ENCODE assay signal across 13 cellular contexts in the genomic region with DNA sequence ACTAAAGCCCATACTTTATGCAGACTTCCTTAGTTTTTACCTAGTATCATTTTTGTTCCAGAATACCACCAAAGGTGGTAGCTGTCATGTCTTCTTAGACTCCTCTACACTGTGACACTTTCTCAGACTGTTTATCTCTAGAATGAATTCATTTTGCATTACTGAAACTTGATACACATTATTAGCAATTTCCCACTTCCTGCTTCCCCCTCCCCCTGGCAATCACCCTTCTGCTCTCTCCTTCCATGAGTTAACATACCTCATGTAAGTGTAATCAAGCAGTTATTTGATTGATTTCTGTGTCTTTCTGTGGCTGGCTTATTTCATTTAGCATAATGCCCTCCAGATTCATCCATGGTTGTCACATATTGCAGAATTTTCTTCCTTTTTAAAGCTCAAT.
A peak's percentile ranks its signal among the peaks of the same experiment; 100 is the strongest.
DNase-seq lines count a peak whose midpoint lies in the region; ATAC-seq and TF ChIP-seq lines count a peak whose summit lies in the region.
"Had no signal": no experiment of that assay in that cellular context is flagged by ENCODE, and none has a peak within 500 bp of the region (broad histone marks: within the 10 kb centered on the region; RNA-seq: fewer than 3 reads in every experiment).

No MANE protein-coding gene starts in this region.

- H3K4me2 ChIP-seq in HCT116 (ENCODE audit: low read length) (no peak overlapping the region; the same call in 1 of the 2 replicates), mesendoderm (ENCODE audit: low read length) (no peak overlapping the region)

- H3K56ac ChIP-seq in mesendoderm (ENCODE audit: low read length), result no peak overlapping the region

- TF ChIP-seq CTCF in HCT116 (IDR thresholded peaks at IDR 0.05 in 2 of 3, conservative IDR thresholded peaks at IDR 0.05 in 1 of 3; ENCODE audit: borderline replicate concordance in 1 of 3, insufficient read depth in 1 of 3, low read depth in 2 of 3, low read length in 2 of 3), result no peak
- TF ChIP-seq CTCF in ascending aorta (IDR thresholded peaks at IDR 0.05), result no peak

- H3K27ac Mint-ChIP-seq in activated T-helper 1 cell treated with anti-CD3 and anti-CD28 coated beads, Interleukin-12 subunit alpha, Interleukin-12 subunit beta, Interleukin-2, Interleukin-4 antibody, amounts not matched to agents 30 ng/mL and 10 ng/mL and 1 ng/mL, durations not matched to agents 14 hours and 24 hours and 36 hours, result peak overlapping the region; percentile 14

- no peaks in the 10 kb centered on the region for H3K4me1 Mint-ChIP-seq in activated T-helper 1 cell treated with anti-CD3 and anti-CD28 coated beads, Interleukin-12 subunit alpha, Interleukin-12 subunit beta, Interleukin-2, Interleukin-4 antibody, amounts not matched to agents 30 ng/mL and 10 ng/mL and 1 ng/mL, durations not matched to agents 14 hours and 24 hours and 36 hours (ENCODE audit: low read depth)

- peaks cover 7% of the 10 kb centered on the region for H3K36me3 Mint-ChIP-seq in activated T-helper 1 cell treated with anti-CD3 and anti-CD28 coated beads, Interleukin-12 subunit alpha, Interleukin-12 subunit beta, Interleukin-2, Interleukin-4 antibody, amounts not matched to agents 30 ng/mL and 10 ng/mL and 1 ng/mL, durations not matched to agents 14 hours and 24 hours and 36 hours (ENCODE audit: low read depth)

- intact Hi-C loops in HCT116 (cut with micrococcal nuclease), result loop anchor here (2.0 to 5.0 kb wide), 2 partner anchors 206 to 465 kb away; a partner anchor contains a TSS
- intact Hi-C loops in activated T-helper 1 cell treated with anti-CD3 and anti-CD28 coated beads, Interleukin-12 subunit alpha, Interleukin-12 subunit beta, Interleukin-2, Interleukin-4 antibody, amounts not matched to agents 30 ng/mL and 10 ng/mL and 1 ng/mL, durations not matched to agents 14 hours and 24 hours and 36 hours (cut with micrococcal nuclease), result loop anchor here (2.0 kb wide), 1 partner anchor 204 kb away; no protein-coding TSS in a partner anchor
- intact Hi-C loops in ascending aorta (cut with DNase I), result loop anchor here (5.0 to 10.0 kb wide), 2 partner anchors 205 to 468 kb away; a partner anchor contains a TSS
- intact Hi-C loops in cardiac septum (cut with DNase I), result no loop called here

- CTCF ChIA-PET in HCT116 (lab: Charles Lee), result interaction anchor here (2.3 to 2.8 kb wide), 2 partner anchors 205 to 467 kb away, joined by 17 to 31 read pairs; a partner anchor contains a TSS

- no peak overlapping the region for H3K4me3 Mint-ChIP-seq in activated T-helper 1 cell treated with anti-CD3 and anti-CD28 coated beads, Interleukin-12 subunit alpha, Interleukin-12 subunit beta, Interleukin-2, Interleukin-4 antibody, amounts not matched to agents 30 ng/mL and 10 ng/mL and 1 ng/mL, durations not matched to agents 14 hours and 24 hours and 36 hours
- H3K4me3 Mint-ChIP-seq: activated T-cell treated with anti-CD3 and anti-CD28 coated beads, Interleukin-2, amount 50 U/mL, for 72 hours had no signal

- H2BK5ac ChIP-seq in mesendoderm (ENCODE audit: low read length), result no peak overlapping the region

- no TSS peak for BruUV-seq in HCT116 (replicated peaks; lab: Mats Ljungman, UMichigan)

- H3K27ac ChIP-seq in HCT116 (ENCODE audit: low read depth, low read length) (no peak overlapping the region), mesendoderm (ENCODE audit: low read depth, low read length) (no peak overlapping the region), ascending aorta (no peak overlapping the region)

- no peaks in the 10 kb centered on the region for H4K20me1 ChIP-seq in HCT116 (ENCODE audit: insufficient read depth)

- no peaks in the 10 kb centered on the region for H3K27me3 Mint-ChIP-seq in activated T-helper 1 cell treated with anti-CD3 and anti-CD28 coated beads, Interleukin-12 subunit alpha, Interleukin-12 subunit beta, Interleukin-2, Interleukin-4 antibody, amounts not matched to agents 30 ng/mL and 10 ng/mL and 1 ng/mL, durations not matched to agents 14 hours and 24 hours and 36 hours (ENCODE audit: insufficient read depth)

- H2BK15ac ChIP-seq in mesendoderm (replicated peaks; ENCODE audit: low read depth), result no peak overlapping the region

- no peak overlapping the region for H2AFZ ChIP-seq in HCT116 (ENCODE audit: low read depth, low read length, poor library complexity, severe bottlenecking)

- H2BK120ac ChIP-seq in mesendoderm (ENCODE audit: low read depth, low read length), result no peak overlapping the region

- ATAC-seq in HCT116 (no peak), HG02798 (IDR thresholded peaks at IDR 0.05; ENCODE audit: poor library complexity, unreplicated experiment) (no peak)
- ATAC-seq: activated T-cell treated with anti-CD3 and anti-CD28 coated beads, Interleukin-2, amount 50 U/mL, for 72 hours; right cardiac atrium had no signal

- no peak overlapping the region for H4K5ac ChIP-seq in mesendoderm (ENCODE audit: low read length)

- POLR2A ChIA-PET in HCT116 (lab: Charles Lee), result no interaction called here

- H3K9me2 ChIP-seq in HCT116 (ENCODE audit: insufficient read depth), result no peaks in the 10 kb centered on the region

- no peaks in the 10 kb centered on the region for H3K36me3 ChIP-seq in HCT116 (ENCODE audit: control insufficient read depth in 1 of 2, insufficient read depth in 2 of 2, low read length in 2 of 2)
- no peaks in the 10 kb centered on the region for H3K36me3 ChIP-seq in mesendoderm (ENCODE audit: control insufficient read depth, insufficient read depth, low read length)
- H3K36me3 ChIP-seq in ascending aorta, result peaks cover 0 to 4% of the 10 kb centered on the region in 2 donors
- H3K36me3 ChIP-seq: HAP-1 had no signal

- no peak overlapping the region for H2AK5ac ChIP-seq in mesendoderm (ENCODE audit: low read length)

- H3K9ac ChIP-seq in HCT116 (ENCODE audit: low read length) (no peak overlapping the region), mesendoderm (ENCODE audit: low read length) (no peak overlapping the region)

- H3K4me3 ChIP-seq in HCT116 (replicated peaks in 1 of 2; ENCODE audit: low read depth in 1 of 2, low read length in 2 of 2) (no peak overlapping the region), mesendoderm (ENCODE audit: low read length) (no peak overlapping the region), ascending aorta (no peak overlapping the region)
- H3K4me3 ChIP-seq: HAP-1 had no signal

- H3K4ac ChIP-seq in mesendoderm (ENCODE audit: low read depth, low read length), result no peak overlapping the region

- no peak for TF ChIP-seq POLR2A in HCT116 (IDR thresholded peaks at IDR 0.05; ENCODE audit: borderline replicate concordance, extremely low read depth, insufficient read depth, insufficient read length)

- no peak for TF ChIP-seq RAD21 in HCT116 (IDR thresholded peaks at IDR 0.05; ENCODE audit: low read depth)

- H3K18ac ChIP-seq in mesendoderm (ENCODE audit: low read length), result no peak overlapping the region

- H4K8ac ChIP-seq in mesendoderm (ENCODE audit: low read depth, low read length), result no peak overlapping the region

- H3K4me1 ChIP-seq in HCT116 (ENCODE audit: control insufficient read depth in 1 of 2, insufficient read depth in 2 of 2, low read length in 2 of 2) (peaks cover 0 to 7% of the 10 kb centered on the region in 2 experiments; a peak in 1 of 4 replicates), mesendoderm (ENCODE audit: control insufficient read depth, low read depth, low read length) (no peaks in the 10 kb centered on the region), ascending aorta (peaks cover 0 to 2% of the 10 kb centered on the region in 2 donors)

- H3K23ac ChIP-seq in mesendoderm (ENCODE audit: low read length), result no peak overlapping the region

- H3K27me3 ChIP-seq in HCT116 (ENCODE audit: insufficient read depth, low read length) (no peaks in the 10 kb centered on the region), mesendoderm (ENCODE audit: insufficient read depth, low read length, poor library complexity) (no peaks in the 10 kb centered on the region), ascending aorta (no peaks in the 10 kb centered on the region)

- H3K79me1 ChIP-seq in mesendoderm (ENCODE audit: low read length), result no peaks in the 10 kb centered on the region

- no peaks in the 10 kb centered on the region for H3K9me3 ChIP-seq in HCT116 (ENCODE audit: control insufficient read depth in 1 of 2, insufficient read depth in 1 of 2, low read depth in 1 of 2, low read length in 2 of 2)
- H3K9me3 ChIP-seq in ascending aorta, result no peaks in the 10 kb centered on the region
- H3K9me3 ChIP-seq: HAP-1 had no signal

- DNase-seq in NCI-H2081 (lab: John Stamatoyannopoulos, UW) (peak; percentile 2 to 42), NCI-H2081 treated with DMSO at 0.1 percent for 48 hours (lab: John Stamatoyannopoulos, UW) (no peak), HCT116 (ENCODE audit: low read depth, low spot score) (no peak), mesendoderm (peak; percentile 30), ascending aorta (ENCODE audit: low spot score in 2 of 2) (no peak), cardiac septum (ENCODE audit: low spot score) (no peak)
- DNase-seq in activated T-helper 1 cell treated with anti-CD3 and anti-CD28 coated beads, Interleukin-12 subunit alpha, Interleukin-12 subunit beta, Interleukin-2, Interleukin-4 antibody, amounts not matched to agents 30 ng/mL and 10 ng/mL and 1 ng/mL, durations not matched to agents 14 hours and 24 hours and 36 hours (ENCODE audit: low spot score), result no peak
- DNase-seq: activated T-cell treated with anti-CD3 and anti-CD28 coated beads, Interleukin-2, amount 50 U/mL, for 72 hours; central memory CD4-positive, alpha-beta T cell; GDM1; right cardiac atrium had no signal

- H3K9me3 Mint-ChIP-seq in activated T-helper 1 cell treated with anti-CD3 and anti-CD28 coated beads, Interleukin-12 subunit alpha, Interleukin-12 subunit beta, Interleukin-2, Interleukin-4 antibody, amounts not matched to agents 30 ng/mL and 10 ng/mL and 1 ng/mL, durations not matched to agents 14 hours and 24 hours and 36 hours, result peaks cover 3% of the 10 kb centered on the region
- H3K9me3 Mint-ChIP-seq: activated T-cell treated with anti-CD3 and anti-CD28 coated beads, Interleukin-2, amount 50 U/mL, for 72 hours had no signal

- RAD21 ChIA-PET in HCT116 (lab: Charles Lee; ENCODE audit: low non-redundant PET in 1 of 2, low total read pairs in 2 of 2, uncharacterized antibody in 2 of 2, unreplicated experiment in 2 of 2), result interaction anchor here in 1 of 2 experiments (1.4 kb wide), 1 partner anchor 205 kb away, joined by 3 read pairs; a partner anchor contains a TSS

- H3K79me2 ChIP-seq in HCT116 (ENCODE audit: insufficient read depth, low read length), result no peaks in the 10 kb centered on the region
- no peaks in the 10 kb centered on the region for H3K79me2 ChIP-seq in mesendoderm (ENCODE audit: control insufficient read depth, insufficient read depth, low read length)

TF ChIP-seq in HCT116, 20 proteins besides CTCF, POLR2A, EP300 and RAD21:
- TF ChIP-seq ELF1 (IDR thresholded peaks at IDR 0.05; ENCODE audit: borderline replicate concordance, low read depth), result 0 out of 2 replicates have a peak, but pooled peaks have one; percentile 9
- TF ChIP-seq SIN3A (IDR thresholded peaks at IDR 0.05; ENCODE audit: low read depth), result no peak

Comparison
In these comparisons a context has a peak if more than half of its experiments do, and no peak if none do; other contexts are left out.
1. DNase-seq: peak in NCI-H2081 (2 of 2) and mesendoderm (single experiment); none in NCI-H2081 treated with DMSO at 0.1 percent for 48 hours (single experiment), HCT116 (single experiment), activated T-helper 1 cell treated with anti-CD3 and anti-CD28 coated beads, Interleukin-12 subunit alpha, Interleukin-12 subunit beta, Interleukin-2, Interleukin-4 antibody, amounts not matched to agents 30 ng/mL and 10 ng/mL and 1 ng/mL, durations not matched to agents 14 hours and 24 hours and 36 hours (single experiment), ascending aorta (0 of 2) and cardiac septum (single experiment).